1 cellular context compared by ENCODE assay signal in genomic region chr13:103178986-103179695, GRCh38.
TF ChIP-seq lines count a peak whose summit lies in the region.

No MANE protein-coding gene starts in this region.

TF ChIP-seq in GM12878, 131 proteins besides CTCF, POLR2A, EP300 and RAD21 (continued from another document):
- TF ChIP-seq MLLT1 (IDR thresholded peaks at IDR 0.05) (0 out of 2 replicates have a peak, but pooled peaks have one; percentile 22), EED (IDR thresholded peaks at IDR 0.05; ENCODE audit: low read depth) (0 out of 2 replicates have a peak, but pooled peaks have one; percentile 60), TBL1XR1 (IDR thresholded peaks at IDR 0.05; ENCODE audit: low read depth, low read length) (peak; percentile 30; the same call in 1 of the 2 replicates), MTA2 (IDR thresholded peaks at IDR 0.05; ENCODE audit: low read depth) (peak; percentile 90), ZNF687 (IDR thresholded peaks at IDR 0.05) (0 out of 2 replicates have a peak, but pooled peaks have one; percentile 31), SMC3 (IDR thresholded peaks at IDR 0.05; ENCODE audit: borderline replicate concordance, low read length) (no peak), IKZF2 (IDR thresholded peaks at IDR 0.05) (peak; percentile 86 to 90), DPF2 (IDR thresholded peaks at IDR 0.05) (no peak), RUNX3 (IDR thresholded peaks at IDR 0.05; ENCODE audit: low read length) (peak; percentile 47; the same call in 1 of the 2 replicates), CEBPB (IDR thresholded peaks at IDR 0.05; ENCODE audit: borderline replicate concordance in 1 of 2, low read depth in 2 of 2, low read length in 2 of 2) (no peak), FOXM1 (IDR thresholded peaks at IDR 0.05; ENCODE audit: low read depth, low read length) (no peak), IRF3 (IDR thresholded peaks at IDR 0.05) (no peak), IKZF1 (conservative IDR thresholded peaks at IDR 0.05) (peak; percentile 87), FOS (IDR thresholded peaks at IDR 0.05; ENCODE audit: borderline replicate concordance, extremely low read depth, insufficient read length) (no peak), TCF12 (IDR thresholded peaks at IDR 0.05; ENCODE audit: low read depth, low read length) (no peak), JUNB (IDR thresholded peaks at IDR 0.05) (no peak), CHD2 (IDR thresholded peaks at IDR 0.05; ENCODE audit: borderline replicate concordance, low read depth, low read length) (no peak), ATF2 (IDR thresholded peaks at IDR 0.05; ENCODE audit: low read length) (no peak), ZNF384 (IDR thresholded peaks at IDR 0.05; ENCODE audit: borderline replicate concordance, low read depth, low read length) (no peak), RBBP5 (conservative IDR thresholded peaks at IDR 0.05) (no peak), BHLHE40 (IDR thresholded peaks at IDR 0.05; ENCODE audit: borderline replicate concordance in 1 of 2, low read depth in 2 of 2, low read length in 1 of 2) (peak in 1 of 2 experiments; percentile 9; a peak in 1 of 4 replicates), RELB (IDR thresholded peaks at IDR 0.05; ENCODE audit: low read depth) (peak; percentile 77), RAD51 (IDR thresholded peaks at IDR 0.05) (0 out of 2 replicates have a peak, but pooled peaks have one; percentile 10), BACH1 (IDR thresholded peaks at IDR 0.05; ENCODE audit: borderline replicate concordance) (no peak), RCOR1 (conservative IDR thresholded peaks at IDR 0.05; ENCODE audit: low read depth, low read length) (no peak), MEF2B (IDR thresholded peaks at IDR 0.05; ENCODE audit: partially characterized antibody, poor library complexity, severe bottlenecking) (peak; percentile 84), NFXL1 (IDR thresholded peaks at IDR 0.05; ENCODE audit: borderline replicate concordance) (no peak), NR2C1 (IDR thresholded peaks at IDR 0.05) (no peak), CHD1 (IDR thresholded peaks at IDR 0.05; ENCODE audit: low read depth, low read length) (no peak), RB1 (IDR thresholded peaks at IDR 0.05; ENCODE audit: borderline replicate concordance) (no peak), NBN (IDR thresholded peaks at IDR 0.05) (no peak), ZNF207 (IDR thresholded peaks at IDR 0.05; ENCODE audit: borderline replicate concordance) (no peak), CBX3 (IDR thresholded peaks at IDR 0.05; ENCODE audit: borderline replicate concordance, low read depth) (no peak), SKIL (IDR thresholded peaks at IDR 0.05; ENCODE audit: low read depth, poor library complexity, severe bottlenecking) (no peak), SMARCA5 (IDR thresholded peaks at IDR 0.05) (peak; percentile 40; the same call in 1 of the 2 replicates), SP1 (IDR thresholded peaks at IDR 0.05; ENCODE audit: low read depth, low read length) (no peak), BCLAF1 (IDR thresholded peaks at IDR 0.05) (no peak), ZNF24 (IDR thresholded peaks at IDR 0.05) (peak; percentile 24; the same call in 1 of the 2 replicates), ATF7 (IDR thresholded peaks at IDR 0.05; ENCODE audit: low read depth) (peak; percentile 27; the same call in 1 of the 2 replicates), EGR1 (IDR thresholded peaks at IDR 0.05; ENCODE audit: borderline replicate concordance in 1 of 2, low read depth in 2 of 2, low read length in 2 of 2) (no peak)
